20 cellular contexts compared by ENCODE assay signal in genomic region chr2:217683096-217683870, GRCh38.
DNase-seq lines count a peak whose midpoint lies in the region; ATAC-seq, FAIRE-seq and TF ChIP-seq lines count a peak whose summit lies in the region.
"Had no signal": no experiment of that assay in that cellular context is flagged by ENCODE, and none has a peak within 500 bp of the region (broad histone marks: within the 10 kb centered on the region; RNA-seq: fewer than 3 reads in every experiment).

No MANE protein-coding gene starts in this region.

- H3K4me2 ChIP-seq in A549 (peak overlapping the region; percentile 35), mesenchymal stem cell (ENCODE audit: low read length, poor library complexity, severe bottlenecking) (no peak overlapping the region)
- H3K4me2 ChIP-seq: BLaER1 had no signal

- no peak overlapping the region for H2AK5ac ChIP-seq in mesenchymal stem cell (ENCODE audit: low read length, severe bottlenecking)

- H3K36me3 ChIP-seq in mesenchymal stem cell (ENCODE audit: control insufficient read depth in 1 of 2, insufficient read depth in 2 of 2, low read depth in 1 of 2, low read length in 2 of 2): no peaks in the 10 kb centered on the region
- H3K36me3 ChIP-seq in subcutaneous abdominal adipose tissue (ENCODE audit: control insufficient read depth in 5 of 5, insufficient read depth in 5 of 5, low read length in 5 of 5): peaks cover 0 to 2% (median 0%) of the 10 kb centered on the region in 5 donors
- H3K36me3 ChIP-seq: BLaER1 had no signal

- H3K9me3 ChIP-seq in A549: no peaks in the 10 kb centered on the region
- peaks cover 5% of the 10 kb centered on the region for H3K9me3 ChIP-seq in mesenchymal stem cell (ENCODE audit: control insufficient read depth, low read length)
- no peaks in the 10 kb centered on the region for H3K9me3 ChIP-seq in subcutaneous abdominal adipose tissue (ENCODE audit: control insufficient read depth in 5 of 5, low read length in 5 of 5)
- H3K9me3 ChIP-seq: BLaER1 had no signal

- H3K27me3 ChIP-seq in mesenchymal stem cell (ENCODE audit: control insufficient read depth in 1 of 2, insufficient read depth in 1 of 2, low read length in 2 of 2) (no peaks in the 10 kb centered on the region), subcutaneous abdominal adipose tissue (ENCODE audit: control insufficient read depth in 5 of 5, insufficient read depth in 4 of 5, low read length in 5 of 5) (no peaks in the 10 kb centered on the region)
- H3K27me3 ChIP-seq: BLaER1 had no signal

- H3K27ac ChIP-seq in A549: peak overlapping the region; percentile 70; a peak in 3 of 6 replicates
- H3K27ac ChIP-seq in mesenchymal stem cell (ENCODE audit: low read length, poor library complexity, severe bottlenecking): no peak overlapping the region
- H3K27ac ChIP-seq in subcutaneous abdominal adipose tissue (ENCODE audit: low read depth, low read length): peak overlapping the region; percentile 12
- H3K27ac ChIP-seq: BLaER1, GM23248 had no signal

- no peak overlapping the region for H2BK12ac ChIP-seq in mesenchymal stem cell (ENCODE audit: low read length in 2 of 2)

- FAIRE-seq in A549 (lab: Jason Lieb, UNC): no peak
- FAIRE-seq: D721Med, G401.6 had no signal

- CTCF ChIA-PET in A549 (lab: Yijun Ruan, JAX): interaction anchor here (1.2 kb wide), 1 partner anchor 31 kb away, joined by 3 read pairs; no protein-coding TSS in a partner anchor

- ATAC-seq in A549 (no peak), HG02970 (IDR thresholded peaks at IDR 0.05; ENCODE audit: low FRiP score, unreplicated experiment) (no peak), HG02973 (IDR thresholded peaks at IDR 0.05; ENCODE audit: unreplicated experiment) (no peak)
- ATAC-seq: CD8-positive, alpha-beta T cell; HCT116 had no signal

- TF ChIP-seq POLR2A in A549 (IDR thresholded peaks at IDR 0.05; ENCODE audit: low read length): no peak

- H3K4me1 ChIP-seq in A549: peaks cover 33% of the 10 kb centered on the region
- peaks cover 3% of the 10 kb centered on the region for H3K4me1 ChIP-seq in mesenchymal stem cell (ENCODE audit: control insufficient read depth, insufficient read depth, low read depth, low read length)
- peaks cover 0 to 38% (median 19%) of the 10 kb centered on the region in 5 donors for H3K4me1 ChIP-seq in subcutaneous abdominal adipose tissue (ENCODE audit: control insufficient read depth in 5 of 5, insufficient read depth in 5 of 5, low read length in 5 of 5)

- H3K9ac ChIP-seq in mesenchymal stem cell (ENCODE audit: low read length) (no peak overlapping the region), subcutaneous abdominal adipose tissue (ENCODE audit: low read length in 5 of 5) (no peak overlapping the region)
- H3K9ac ChIP-seq: BLaER1, GM23248 had no signal

- H4K8ac ChIP-seq in mesenchymal stem cell (ENCODE audit: low read length): no peak overlapping the region

- peak overlapping the region; percentile 10 for H2BK5ac ChIP-seq in mesenchymal stem cell (ENCODE audit: low read depth, low read length, poor library complexity, severe bottlenecking)

- H3K23ac ChIP-seq in mesenchymal stem cell (ENCODE audit: low read length in 2 of 2): no peak overlapping the region

- POLR2A ChIA-PET in A549 (lab: Yijun Ruan, JAX): no interaction called here

- no peak overlapping the region for H3K18ac ChIP-seq in mesenchymal stem cell (ENCODE audit: low read depth in 1 of 2, low read length in 2 of 2)

- no peak for TF ChIP-seq RAD21 in A549 (conservative IDR thresholded peaks at IDR 0.05 in 1 of 2, IDR thresholded peaks at IDR 0.05 in 1 of 2)

- TF ChIP-seq EP300 in A549 (IDR thresholded peaks at IDR 0.05): no peak

- H4K91ac ChIP-seq in mesenchymal stem cell (ENCODE audit: low read length): no peak overlapping the region

- no peak for TF ChIP-seq CTCF in A549 (IDR thresholded peaks at IDR 0.05)
- TF ChIP-seq CTCF in epithelial cell of proximal tubule (conservative IDR thresholded peaks at IDR 0.05; ENCODE audit: low read depth, low read length): no peak

- no peak overlapping the region for H2BK120ac ChIP-seq in mesenchymal stem cell (ENCODE audit: low read depth, low read length)

- no peak overlapping the region for H2AFZ ChIP-seq in mesenchymal stem cell (ENCODE audit: low read depth, low read length)
- H2AFZ ChIP-seq: GM23248 had no signal

- DNase-seq in A549 (ENCODE audit: low read depth in 1 of 2, low spot score in 1 of 2): no peak
- peak; percentile 77 for DNase-seq in epithelial cell of proximal tubule (ENCODE audit: low read depth)
- DNase-seq in mesenchymal stem cell: no peak
- no peak for DNase-seq in hypothalamus (lab: John Stamatoyannopoulos, UW)
- DNase-seq in SKM-1 (lab: John Stamatoyannopoulos, UW; ENCODE audit: unreplicated experiment): no peak
- DNase-seq: CD8-positive, alpha-beta T cell; DND-41; GM23248; KBM-7; NCI-H1436; NCI-H2029 treated with DMSO at 0.1 percent for 48 hours; NCI-H2171 treated with DMSO at 0.1 percent for 48 hours; NCI-H748 treated with DMSO at 0.1 percent for 48 hours had no signal

- no peak overlapping the region for H2BK15ac ChIP-seq in mesenchymal stem cell (ENCODE audit: low read depth, poor library complexity, severe bottlenecking)

- no peaks in the 10 kb centered on the region for H3K79me1 ChIP-seq in mesenchymal stem cell (replicated peaks; ENCODE audit: low read length, poor library complexity, severe bottlenecking)

- no peak overlapping the region for H3K4ac ChIP-seq in mesenchymal stem cell (ENCODE audit: low read depth in 1 of 2, low read length in 2 of 2)

- WGBS in A549 (ENCODE audit: missing lambda C conversion rate): 35% methylated on average over 1 of the region's 1 CpG
- WGBS in mesenchymal stem cell: 100% methylated on average over 1 of the region's 1 CpG

- no peak overlapping the region for H3K14ac ChIP-seq in mesenchymal stem cell (ENCODE audit: low read length in 2 of 2)

- H3K4me3 ChIP-seq in A549 (no peak overlapping the region), epithelial cell of proximal tubule (ENCODE audit: low read depth, low read length) (no peak overlapping the region), mesenchymal stem cell (ENCODE audit: insufficient read depth in 1 of 2, low read depth in 1 of 2, low read length in 2 of 2) (no peak overlapping the region), subcutaneous abdominal adipose tissue (ENCODE audit: low read depth in 1 of 5, low read length in 5 of 5) (no peak overlapping the region)
- H3K4me3 ChIP-seq: BLaER1, GM23248 had no signal

TF ChIP-seq in A549, 52 proteins besides CTCF, POLR2A, EP300 and RAD21:
- TF ChIP-seq HES2 (IDR thresholded peaks at IDR 0.05) (no peak), TP53 (CRISPR knock-in tag; IDR thresholded peaks at IDR 0.05) (no peak), ATOH8 (CRISPR knock-in tag; IDR thresholded peaks at IDR 0.05; ENCODE audit: low read depth) (no peak), FOSL2 (IDR thresholded peaks at IDR 0.05) (no peak), FOSL2 (CRISPR knock-in tag; IDR thresholded peaks at IDR 0.05) (no peak), HOXB13 (CRISPR knock-in tag; IDR thresholded peaks at IDR 0.05; ENCODE audit: low read depth) (no peak), E2F6 (IDR thresholded peaks at IDR 0.05; ENCODE audit: borderline replicate concordance, low read depth) (no peak), KDM5A (IDR thresholded peaks at IDR 0.05) (no peak)
